Comparison of ENCODE assay signal across 10 cellular contexts in the genomic region with DNA sequence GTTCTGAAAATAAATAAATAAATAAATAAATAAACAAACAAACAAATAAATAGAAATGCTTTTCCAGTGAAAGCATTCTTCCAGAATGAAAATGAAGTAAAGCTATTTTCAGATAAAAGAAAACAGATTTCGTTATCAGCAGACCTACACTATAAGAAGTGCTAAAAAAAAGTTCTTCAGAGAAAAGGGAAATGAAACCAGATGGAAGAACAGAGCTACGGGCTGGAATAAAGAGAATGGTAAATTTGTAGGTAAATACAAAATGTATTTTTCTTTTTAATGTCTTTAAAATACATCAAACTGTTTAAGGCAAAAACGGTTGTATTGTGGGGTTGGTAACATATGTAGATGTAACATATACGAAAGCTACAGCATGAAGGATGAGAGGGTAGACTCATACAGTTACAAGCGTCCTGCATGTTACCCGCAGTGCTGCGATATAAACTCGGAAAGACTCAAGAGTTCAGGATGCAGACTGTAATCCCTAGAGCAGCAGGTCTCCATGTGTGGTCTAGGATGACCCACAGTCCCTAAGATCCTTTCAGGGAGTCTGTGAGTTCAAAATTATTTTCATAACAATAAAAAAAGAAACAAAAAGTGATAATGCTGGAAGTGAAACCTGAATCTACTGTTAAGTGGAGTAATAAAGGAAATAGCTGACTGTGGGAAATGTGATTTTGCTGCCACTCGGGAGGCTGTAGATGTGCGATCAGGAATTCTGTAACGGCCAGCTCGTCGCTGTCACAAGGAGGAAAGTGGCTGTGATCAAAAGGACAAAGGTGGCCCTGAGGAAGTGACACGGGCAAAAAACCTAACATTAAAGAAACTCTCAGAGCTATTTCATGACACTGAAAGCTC. TPM values are rescaled to one million over a fixed set of nuclear protein-coding genes. Genes with fewer than 3 reads are reported as not detected.
DNase-seq lines count a peak whose midpoint lies in the region; ATAC-seq and TF ChIP-seq lines count a peak whose summit lies in the region.
"Had no signal": no experiment of that assay in that cellular context is flagged by ENCODE, and none has a peak within 500 bp of the region (broad histone marks: within the 10 kb centered on the region; RNA-seq: fewer than 3 reads in every experiment).

No MANE protein-coding gene starts in this region.

- peak overlapping the region; percentile 61 for H3K27ac Mint-ChIP-seq in T-helper 17 cell
- peak overlapping the region in 6 of 10 donors; percentile 24 to 76 (median 62) for H3K27ac Mint-ChIP-seq in naive thymus-derived CD8-positive, alpha-beta T cell

- intact Hi-C loops in gastrocnemius medialis (cut with DNase I; ENCODE audit: low total_unique reads), result loop anchor here (10.0 kb wide), 1 partner anchor 549 kb away; no protein-coding TSS in a partner anchor
- intact Hi-C loops in sigmoid colon (cut with DNase I), result no loop called here

- no peak overlapping the region for H3K9ac ChIP-seq in GM23248

- peaks cover 36% of the 10 kb centered on the region for H3K27me3 Mint-ChIP-seq in T-helper 17 cell
- peaks cover 0 to 22% (median 15%) of the 10 kb centered on the region in 5 donors for H3K27me3 Mint-ChIP-seq in naive thymus-derived CD8-positive, alpha-beta T cell

- POLR2A ChIA-PET in naive thymus-derived CD8-positive, alpha-beta T cell (lab: Charles Lee), result interaction anchor here (0.9 kb wide), 1 partner anchor 8 kb away, joined by 3 read pairs; no protein-coding TSS in a partner anchor

- TF ChIP-seq EP300 in sigmoid colon (IDR thresholded peaks at IDR 0.05), result no peak

- no peaks in the 10 kb centered on the region for H3K9me2 ChIP-seq in GM23248 (ENCODE audit: insufficient read depth)

- H3K9me3 Mint-ChIP-seq in naive thymus-derived CD8-positive, alpha-beta T cell, result peaks cover 0 to 2% (median 0%) of the 10 kb centered on the region in 9 donors

- peak overlapping the region; percentile 85 for H3K4me3 Mint-ChIP-seq in T-helper 17 cell
- peak overlapping the region; percentile 15 to 76 (median 56) for H3K4me3 Mint-ChIP-seq in naive thymus-derived CD8-positive, alpha-beta T cell

- no peaks in the 10 kb centered on the region for H4K20me1 ChIP-seq in GM23248 (ENCODE audit: insufficient read depth)

- no peak for TF ChIP-seq POLR2A in gastrocnemius medialis (IDR thresholded peaks at IDR 0.05)
- no peak for TF ChIP-seq POLR2A in sigmoid colon (IDR thresholded peaks at IDR 0.05)

- peaks cover 7% of the 10 kb centered on the region for H3K36me3 Mint-ChIP-seq in T-helper 17 cell (ENCODE audit: low read depth)
- H3K36me3 Mint-ChIP-seq in naive thymus-derived CD8-positive, alpha-beta T cell, result peaks cover 0 to 1% (median 0%) of the 10 kb centered on the region in 3 donors

- 0 out of 2 replicates have a peak, but pooled peaks cover 4% of the 10 kb centered on the region for H3F3A ChIP-seq in GM23248 (ENCODE audit: insufficient read depth)

- peaks cover 10% of the 10 kb centered on the region for H3K4me1 Mint-ChIP-seq in T-helper 17 cell
- peaks cover 7 to 56% (median 17%) of the 10 kb centered on the region in 4 donors for H3K4me1 Mint-ChIP-seq in naive thymus-derived CD8-positive, alpha-beta T cell

- H3K4me3 ChIP-seq in GM08714 (ENCODE audit: low read length) (peak overlapping the region; percentile 84; the same call in 1 of the 2 replicates), GM23248 (no peak overlapping the region), gastrocnemius medialis (no peak overlapping the region), sigmoid colon (no peak overlapping the region)
- H3K4me3 ChIP-seq: left ventricle myocardium inferior had no signal

- H3K9me3 ChIP-seq in GM23248 (ENCODE audit: low read depth) (no peaks in the 10 kb centered on the region), T-helper 17 cell (ENCODE audit: control insufficient read depth, low read length, poor library complexity, severe bottlenecking) (no peaks in the 10 kb centered on the region), gastrocnemius medialis (no peaks in the 10 kb centered on the region), sigmoid colon (no peaks in the 10 kb centered on the region)
- H3K9me3 ChIP-seq: left ventricle myocardium inferior had no signal

- H2AFZ ChIP-seq in GM23248, result 0 out of 2 replicates have a peak overlapping the region, but pooled peaks have one; percentile 10

- TF ChIP-seq CTCF in gastrocnemius medialis (IDR thresholded peaks at IDR 0.05 in 4 of 5, conservative IDR thresholded peaks at IDR 0.05 in 1 of 5) (no peak), sigmoid colon (IDR thresholded peaks at IDR 0.05) (no peak)

- 56 to 57% methylated on average over 14 of the region's 14 CpGs for WGBS in GM23248 (ENCODE audit: low coverage in 1 of 2, low lambda C conversion rate in 2 of 2, missing lambda C conversion rate in 2 of 2), 2 experiments
- WGBS in sigmoid colon, 2 donors, result 49 to 62% methylated on average over 14 of the region's 14 CpGs

- peaks cover 8% of the 10 kb centered on the region; the same call in 1 of the 2 replicates for H3K4me1 ChIP-seq in GM23248 (ENCODE audit: insufficient read depth)
- H3K4me1 ChIP-seq in gastrocnemius medialis, result peaks cover 10 to 16% of the 10 kb centered on the region in 2 donors
- peaks cover 0 to 15% (median 11%) of the 10 kb centered on the region in 4 donors for H3K4me1 ChIP-seq in sigmoid colon

- no peak overlapping the region for H3K4me2 ChIP-seq in GM23248 (ENCODE audit: unreplicated experiment)

- H3K36me3 ChIP-seq in GM23248 (ENCODE audit: low read depth) (no peaks in the 10 kb centered on the region), gastrocnemius medialis (no peaks in the 10 kb centered on the region), sigmoid colon (no peaks in the 10 kb centered on the region)
- H3K36me3 ChIP-seq: left ventricle myocardium inferior had no signal

- H3K79me2 ChIP-seq in GM23248 (ENCODE audit: insufficient read depth), result no peaks in the 10 kb centered on the region

- peaks cover 20% of the 10 kb centered on the region for H3K27me3 ChIP-seq in GM23248 (replicated peaks; ENCODE audit: insufficient read depth)
- H3K27me3 ChIP-seq in gastrocnemius medialis, result no peaks in the 10 kb centered on the region
- no peaks in the 10 kb centered on the region for H3K27me3 ChIP-seq in sigmoid colon

- ATAC-seq in T-helper 17 cell (no peak), gastrocnemius medialis (no peak), HG03439 (IDR thresholded peaks at IDR 0.05; ENCODE audit: unreplicated experiment) (no peak)
- ATAC-seq in naive thymus-derived CD8-positive, alpha-beta T cell, result no peak
- ATAC-seq: Panc1 had no signal

- no peak overlapping the region for H3K27ac ChIP-seq in GM23248
- no peak overlapping the region for H3K27ac ChIP-seq in gastrocnemius medialis
- no peak overlapping the region for H3K27ac ChIP-seq in sigmoid colon
- H3K27ac ChIP-seq: left ventricle myocardium inferior had no signal

- no peak for DNase-seq in GM23248
- no peak for DNase-seq in T-helper 17 cell
- DNase-seq in naive thymus-derived CD8-positive, alpha-beta T cell, result no peak
- no peak for DNase-seq in gastrocnemius medialis
- DNase-seq in sigmoid colon, result no peak
- DNase-seq in GM19238 (ENCODE audit: insufficient read length, low spot score), result no peak
- DNase-seq: left ventricle myocardium inferior had no signal

- in situ Hi-C loops in GM23248 (cut with MboI) (no loop called here), gastrocnemius medialis (cut with MboI; ENCODE audit: low sequenced_read_pairs in 4 of 4) (loop anchor here in 1 of 4 donors (25.0 kb wide), 1 partner anchor 1367 kb away; a partner anchor contains a TSS)

RNA-seq across cellular contexts. Expression of a gene that starts 5.3 kb away (rescaled TPM):
- 61.6 and 73.8 TPM in 2 replicates for total RNA-seq in GM23248 (2014; rRNA removed; shearing (Covaris generic))
- 4.1 and 4.4 TPM in 2 replicates for polyA plus RNA-seq in GM23248 (2016; fragmentation: Nextera tagmentation; extraction: Ambion mirVana)
- total RNA-seq in T-helper 17 cell, result 10 to 100 TPM; 15.8 to 16.5 TPM
- total RNA-seq in naive thymus-derived CD8-positive, alpha-beta T cell, result 10 to 100 TPM; 23.3 to 23.7 TPM
- polyA plus RNA-seq in naive thymus-derived CD8-positive, alpha-beta T cell, result under 1 TPM; 0.24 to 0.33 (median 0.26) TPM
- total RNA-seq in gastrocnemius medialis, result 100 to 1,000 TPM; 152 to 243 (median 213) TPM
- 10 to 100 TPM; 69.5 to 87.8 (median 77.6) TPM for total RNA-seq in sigmoid colon
- polyA plus RNA-seq in sigmoid colon, result 10 to 100 TPM in 2 of 3 donors, 1 to 10 TPM in 1; 9.2 to 16.2 (median 14.4) TPM
